Comparison of ENCODE assay signal across 1 cellular context in genomic region chr19:11504502-11505031, GRCh38.
TF ChIP-seq lines count a peak whose summit lies in the region.

No MANE protein-coding gene starts in this region.

TF ChIP-seq in HEK293, 187 proteins besides CTCF, POLR2A, EP300 and RAD21 (continued from another document):
- TF ChIP-seq WT1 (tag by site-specific recombination; IDR thresholded peaks at IDR 0.05) = no peak
- no peak for TF ChIP-seq ZNF24 (tag by site-specific recombination; IDR thresholded peaks at IDR 0.05)
- no peak for TF ChIP-seq BCL11B (tag by site-specific recombination; IDR thresholded peaks at IDR 0.05; ENCODE audit: low read depth)
- TF ChIP-seq ZNF629 (tag by site-specific recombination; IDR thresholded peaks at IDR 0.05) = 0 out of 2 replicates have a peak, but pooled peaks have one; percentile 9
- no peak for TF ChIP-seq HOXD13 (CRISPR knock-in tag; IDR thresholded peaks at IDR 0.05; ENCODE audit: borderline replicate concordance)
- TF ChIP-seq ZNF473 (tag by site-specific recombination; IDR thresholded peaks at IDR 0.05) = no peak
- no peak for TF ChIP-seq ZNF664 (tag by site-specific recombination; IDR thresholded peaks at IDR 0.05)
- no peak for TF ChIP-seq ZNF248 (tag by site-specific recombination; IDR thresholded peaks at IDR 0.05)
- no peak for TF ChIP-seq BCL11A (tag by site-specific recombination; IDR thresholded peaks at IDR 0.05; ENCODE audit: low read depth)
- TF ChIP-seq ZBTB48 (tag by site-specific recombination; IDR thresholded peaks at IDR 0.05) = peak; percentile 67
- no peak for TF ChIP-seq ZNF155 (tag by site-specific recombination; IDR thresholded peaks at IDR 0.05)
- TF ChIP-seq ZFP3 (tag by site-specific recombination; IDR thresholded peaks at IDR 0.05; ENCODE audit: low read depth) = no peak
- TF ChIP-seq ZNF157 (tag by site-specific recombination; IDR thresholded peaks at IDR 0.05) = no peak
- no peak for TF ChIP-seq ZNF548 (tag by site-specific recombination; IDR thresholded peaks at IDR 0.05)
- TF ChIP-seq ZNF335 (tag by site-specific recombination; conservative IDR thresholded peaks at IDR 0.05) = peak; percentile 28; the same call in 1 of the 2 replicates
- TF ChIP-seq ZNF776 (tag by site-specific recombination; IDR thresholded peaks at IDR 0.05; ENCODE audit: borderline replicate concordance) = no peak
- no peak for TF ChIP-seq ZNF48 (tag by site-specific recombination; IDR thresholded peaks at IDR 0.05)
- TF ChIP-seq GLIS2 (tag by site-specific recombination; IDR thresholded peaks at IDR 0.05) = no peak
- TF ChIP-seq ZBTB20 (tag by site-specific recombination; IDR thresholded peaks at IDR 0.05) = peak; percentile 44; the same call in 1 of the 2 replicates
- no peak for TF ChIP-seq ZNF202 (tag by site-specific recombination; IDR thresholded peaks at IDR 0.05; ENCODE audit: borderline replicate concordance)
- TF ChIP-seq ZNF394 (tag by site-specific recombination; IDR thresholded peaks at IDR 0.05; ENCODE audit: borderline replicate concordance) = no peak
- TF ChIP-seq ZBTB21 (tag by site-specific recombination; IDR thresholded peaks at IDR 0.05) = peak; percentile 37; the same call in 1 of the 2 replicates
- no peak for TF ChIP-seq ZNF26 (tag by site-specific recombination; IDR thresholded peaks at IDR 0.05)
- TF ChIP-seq ZBTB10 (tag by site-specific recombination; IDR thresholded peaks at IDR 0.05) = 0 out of 2 replicates have a peak, but pooled peaks have one; percentile 23
- peak; percentile 58; the same call in 1 of the 2 replicates for TF ChIP-seq ZNF600 (tag by site-specific recombination; IDR thresholded peaks at IDR 0.05)
- TF ChIP-seq ZNF133 (tag by site-specific recombination; IDR thresholded peaks at IDR 0.05) = no peak
- TF ChIP-seq ZNF18 (tag by site-specific recombination; IDR thresholded peaks at IDR 0.05) = no peak
- no peak for TF ChIP-seq ZBTB26 (tag by site-specific recombination; optimal IDR thresholded peaks at IDR 0.05)
- TF ChIP-seq ZSCAN30 (tag by site-specific recombination; IDR thresholded peaks at IDR 0.05) = no peak
- TF ChIP-seq ZNF292 (tag by site-specific recombination; IDR thresholded peaks at IDR 0.05; ENCODE audit: borderline replicate concordance, low read depth) = no peak
- TF ChIP-seq HOXA7 (CRISPR knock-in tag; IDR thresholded peaks at IDR 0.05; ENCODE audit: borderline replicate concordance) = no peak
- no peak for TF ChIP-seq ZBTB49 (tag by site-specific recombination; IDR thresholded peaks at IDR 0.05; ENCODE audit: low read depth)
- no peak for TF ChIP-seq PRDM2 (tag by site-specific recombination; IDR thresholded peaks at IDR 0.05; ENCODE audit: borderline replicate concordance)
- TF ChIP-seq ZNF561 (tag by site-specific recombination; IDR thresholded peaks at IDR 0.05; ENCODE audit: borderline replicate concordance) = no peak
